ENCODE assay signal across 8 cellular contexts in the genomic region with DNA sequence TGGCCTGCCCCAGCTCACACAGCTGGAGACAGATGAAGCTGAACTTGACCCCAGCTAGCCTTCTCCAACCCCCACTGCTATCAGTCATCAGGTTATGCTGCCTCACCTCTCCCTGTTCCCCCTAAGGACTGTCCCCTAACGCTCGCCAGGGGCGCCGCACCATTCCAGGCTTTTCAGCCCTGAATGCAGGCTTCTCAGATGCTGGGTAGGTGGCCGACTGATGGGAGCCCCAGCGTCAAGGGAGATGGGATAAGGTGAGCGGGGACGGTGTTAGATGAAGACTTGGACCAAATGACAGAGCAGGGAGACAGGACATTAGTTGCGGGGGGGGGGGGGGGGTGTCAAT. TPM values are rescaled to one million over a fixed set of nuclear protein-coding genes. Genes with fewer than 3 reads are reported as not detected.
DNase-seq lines count a peak whose midpoint lies in the region; ATAC-seq, FAIRE-seq and TF ChIP-seq lines count a peak whose summit lies in the region.

No MANE protein-coding gene starts in this region.

- TF ChIP-seq CTCF in MCF 10A (IDR thresholded peaks at IDR 0.05; ENCODE audit: unreplicated experiment) (no peak), breast epithelium (IDR thresholded peaks at IDR 0.05) (no peak), kidney (IDR thresholded peaks at IDR 0.05; ENCODE audit: borderline replicate concordance, extremely low read depth, insufficient read depth) (no peak), upper lobe of right lung (IDR thresholded peaks at IDR 0.05) (no peak), adrenal gland (IDR thresholded peaks at IDR 0.05) (no peak)

- no peaks in the 10 kb centered on the region for H3K4me1 ChIP-seq in breast epithelium
- H3K4me1 ChIP-seq in kidney (ENCODE audit: control insufficient read depth in 1 of 2, insufficient read depth in 1 of 2, low read depth in 1 of 2, low read length in 2 of 2) = peaks cover 5 to 7% of the 10 kb centered on the region in 2 donors
- peaks cover 8% of the 10 kb centered on the region for H3K4me1 ChIP-seq in upper lobe of right lung
- H3K4me1 ChIP-seq in adrenal gland (replicated peaks in 1 of 2) = peaks cover 0 to 3% of the 10 kb centered on the region in 2 donors

- 13 to 26% (median 18%) methylated on average over 5 to 9 of the region's 9 CpGs for WGBS in adrenal gland, 4 donors

- no peak overlapping the region for H3K27ac Mint-ChIP-seq in MCF 10A (ENCODE audit: low read depth, unreplicated experiment)
- H3K27ac Mint-ChIP-seq in activated T-helper 17 cell treated with anti-CD3 and anti-CD28 coated beads, Interleukin-2, amount 50 U/mL, for 72 hours = no peak overlapping the region

- DNase-seq in MCF 10A (ENCODE audit: unreplicated experiment) (no peak), breast epithelium (ENCODE audit: low spot score in 2 of 2) (no peak), kidney (no peak), upper lobe of right lung (no peak), H54 (ENCODE audit: insufficient read length, low spot score) (no peak), adrenal gland (no peak)

- FAIRE-seq in kidney (lab: Jason Lieb, UNC) (no peak), H54 (lab: Jason Lieb, UNC) (no peak)

- intact Hi-C loops in MCF 10A (cut with micrococcal nuclease) (loop anchor here (2.0 kb wide), 1 partner anchor 40 kb away; no protein-coding TSS in a partner anchor), breast epithelium (cut with DNase I; ENCODE audit: low total_unique reads) (no loop called here), kidney (cut with DNase I) (no loop called here), upper lobe of right lung (cut with DNase I) (no loop called here), adrenal gland (cut with DNase I) (loop anchor here (10.0 kb wide), 2 partner anchors 130 to 840 kb away; no protein-coding TSS in a partner anchor)

- POLR2A ChIA-PET in MCF 10A (lab: Yijun Ruan, JAX) = interaction anchor here (0.8 to 1.2 kb wide), 2 partner anchors 141 to 458 kb away, joined by 3 read pairs; a partner anchor contains a TSS

- BruUV-seq in MCF 10A (replicated peaks; lab: Mats Ljungman, UMichigan) = no TSS peak

- H3K4me1 Mint-ChIP-seq in MCF 10A (ENCODE audit: insufficient read depth, unreplicated experiment) = peaks cover 19% of the 10 kb centered on the region
- H3K4me1 Mint-ChIP-seq in activated T-helper 17 cell treated with anti-CD3 and anti-CD28 coated beads, Interleukin-2, amount 50 U/mL, for 72 hours = peaks cover 11% of the 10 kb centered on the region

- no peaks in the 10 kb centered on the region for H3K9me3 Mint-ChIP-seq in MCF 10A (ENCODE audit: unreplicated experiment)
- H3K9me3 Mint-ChIP-seq in activated T-helper 17 cell treated with anti-CD3 and anti-CD28 coated beads, Interleukin-2, amount 50 U/mL, for 72 hours = no peaks in the 10 kb centered on the region

- CTCF ChIA-PET in MCF 10A (lab: Yijun Ruan, JAX) = interaction anchor here (0.6 to 7.9 kb wide), 44 partner anchors 9 to 903 kb away, joined by 3 to 72 read pairs (median 4); a partner anchor contains a TSS

- peak overlapping the region; percentile 66 for H3K4me3 Mint-ChIP-seq in MCF 10A (ENCODE audit: unreplicated experiment)
- H3K4me3 Mint-ChIP-seq in activated T-helper 17 cell treated with anti-CD3 and anti-CD28 coated beads, Interleukin-2, amount 50 U/mL, for 72 hours = peak overlapping the region; percentile 75

- H3K4me3 ChIP-seq in breast epithelium (peak overlapping the region in 1 of 3 donors; percentile 67), kidney (ENCODE audit: low read length in 2 of 2) (peak overlapping the region; percentile 67 to 85), upper lobe of right lung (peak overlapping the region; percentile 54), adrenal gland (peak overlapping the region in 1 of 4 donors; percentile 58)

- no peak overlapping the region for H3K27ac ChIP-seq in breast epithelium
- no peak overlapping the region for H3K27ac ChIP-seq in kidney (ENCODE audit: low read depth in 2 of 2, low read length in 2 of 2)
- no peak overlapping the region for H3K27ac ChIP-seq in upper lobe of right lung
- no peak overlapping the region for H3K27ac ChIP-seq in adrenal gland

- no peak overlapping the region for H3K9ac ChIP-seq in kidney (ENCODE audit: low read length in 2 of 2)

- H3K36me3 ChIP-seq in breast epithelium (no peaks in the 10 kb centered on the region), kidney (ENCODE audit: control insufficient read depth in 1 of 2, insufficient read depth in 2 of 2, low read length in 2 of 2) (no peaks in the 10 kb centered on the region), upper lobe of right lung (no peaks in the 10 kb centered on the region), adrenal gland (replicated peaks in 1 of 2) (no peaks in the 10 kb centered on the region)

- H3K36me3 Mint-ChIP-seq in MCF 10A (ENCODE audit: insufficient read depth, unreplicated experiment) = no peaks in the 10 kb centered on the region
- H3K36me3 Mint-ChIP-seq in activated T-helper 17 cell treated with anti-CD3 and anti-CD28 coated beads, Interleukin-2, amount 50 U/mL, for 72 hours (ENCODE audit: low read depth) = no peaks in the 10 kb centered on the region

- H3K27me3 Mint-ChIP-seq in MCF 10A (ENCODE audit: insufficient read depth, unreplicated experiment) = no peaks in the 10 kb centered on the region
- peaks cover 21% of the 10 kb centered on the region for H3K27me3 Mint-ChIP-seq in activated T-helper 17 cell treated with anti-CD3 and anti-CD28 coated beads, Interleukin-2, amount 50 U/mL, for 72 hours

- H3K27me3 ChIP-seq in breast epithelium (peaks cover 0 to 7% of the 10 kb centered on the region in 2 donors), upper lobe of right lung (peaks cover 3% of the 10 kb centered on the region), adrenal gland (no peaks in the 10 kb centered on the region)

- no peak for ATAC-seq in activated T-helper 17 cell treated with anti-CD3 and anti-CD28 coated beads, Interleukin-2, amount 50 U/mL, for 72 hours (replicated peaks)
- ATAC-seq in upper lobe of right lung = no peak
- no peak for ATAC-seq in GM19395 (IDR thresholded peaks at IDR 0.05; ENCODE audit: unreplicated experiment)

- TF ChIP-seq POLR2A in breast epithelium (IDR thresholded peaks at IDR 0.05) (no peak), H54 (IDR thresholded peaks at IDR 0.05; ENCODE audit: low read depth, low read length) (no peak), adrenal gland (IDR thresholded peaks at IDR 0.05) (no peak)

- H3K9me3 ChIP-seq in breast epithelium (no peaks in the 10 kb centered on the region), kidney (ENCODE audit: control insufficient read depth in 1 of 2, low read length in 2 of 2) (no peaks in the 10 kb centered on the region), upper lobe of right lung (no peaks in the 10 kb centered on the region), adrenal gland (replicated peaks in 1 of 3) (no peaks in the 10 kb centered on the region)

RNA-seq across cellular contexts. Expression of a gene that starts 15.8 kb away (rescaled TPM):
- total RNA-seq in MCF 10A (2022) (not detected in 2 replicates), breast epithelium (not detected), kidney (not detected), upper lobe of right lung (not detected), adrenal gland (not detected)
- not detected for total RNA-seq in activated T-helper 17 cell treated with anti-CD3 and anti-CD28 coated beads, Interleukin-2, amount 50 U/mL, for 72 hours
- polyA plus RNA-seq in kidney (ENCODE audit: insufficient read depth, low read depth, low replicate concordance) (not detected), adrenal gland (not detected)

Comparison
In these comparisons a context has a peak if more than half of its experiments do, and no peak if none do; other contexts are left out.
1. intact Hi-C loops: an anchor here in MCF 10A (2.0 kb wide) and adrenal gland (10.0 kb wide); none called in breast epithelium, kidney and upper lobe of right lung.